ENCODE assay signal across 9 cellular contexts in genomic region chr16:27374231-27374793, GRCh38. TPM values are rescaled to one million over a fixed set of nuclear protein-coding genes. Genes with fewer than 3 reads are reported as not detected.
DNase-seq lines count a peak whose midpoint lies in the region; ATAC-seq, FAIRE-seq and TF ChIP-seq lines count a peak whose summit lies in the region.
"Had no signal": no experiment of that assay in that cellular context is flagged by ENCODE, and none has a peak within 500 bp of the region (broad histone marks: within the 10 kb centered on the region; RNA-seq: fewer than 3 reads in every experiment).

No MANE protein-coding gene starts in this region.

- ATAC-seq in HG03442 (IDR thresholded peaks at IDR 0.05; ENCODE audit: unreplicated experiment), result peak; percentile 23
- no peak for ATAC-seq in HG02852 (IDR thresholded peaks at IDR 0.05; ENCODE audit: unreplicated experiment)

- no peak overlapping the region for H3K27ac Mint-ChIP-seq in CD4-positive, alpha-beta memory T cell
- H3K27ac Mint-ChIP-seq: dendritic cell treated with granulocyte-macrophage colony-stimulating factor and Interleukin-4, amounts not matched to agents 40 ng/mL and 50 ng/mL, for 4 days had no signal

- H3K4me1 Mint-ChIP-seq in CD4-positive, alpha-beta memory T cell, result peaks cover 21 to 38% (median 32%) of the 10 kb centered on the region in 4 donors

- no peak for DNase-seq in CD4-positive, alpha-beta memory T cell
- DNase-seq in germinal center (ENCODE audit: low spot score), result peak; percentile 53
- DNase-seq in kidney tubule cell (ENCODE audit: low spot score), result no peak
- no peak for DNase-seq in NCI-H1694 treated with DMSO at 0.1 percent for 48 hours (lab: John Stamatoyannopoulos, UW)
- DNase-seq in GM12892 (ENCODE audit: insufficient read length), result no peak

- H3K9me3 Mint-ChIP-seq in CD4-positive, alpha-beta memory T cell, result peaks cover 0 to 3% (median 0%) of the 10 kb centered on the region in 8 donors

- no peaks in the 10 kb centered on the region for H3K27me3 Mint-ChIP-seq in CD4-positive, alpha-beta memory T cell
- H3K27me3 Mint-ChIP-seq: dendritic cell treated with granulocyte-macrophage colony-stimulating factor and Interleukin-4, amounts not matched to agents 40 ng/mL and 50 ng/mL, for 4 days had no signal

- POLR2A ChIA-PET in CD4-positive, alpha-beta memory T cell (lab: Charles Lee; ENCODE audit: partially characterized antibody), result interaction anchor here (0.6 to 6.0 kb wide), 4 partner anchors 28 to 204 kb away, joined by 3 to 31 read pairs (median 4); partner anchors contain the start of gene IL21R

- H3K4me3 ChIP-seq in CD4-positive, alpha-beta memory T cell (ENCODE audit: low read length in 2 of 2), result no peak overlapping the region

- no peak overlapping the region for H3K4me3 Mint-ChIP-seq in CD4-positive, alpha-beta memory T cell
- H3K4me3 Mint-ChIP-seq: dendritic cell treated with granulocyte-macrophage colony-stimulating factor and Interleukin-4, amounts not matched to agents 40 ng/mL and 50 ng/mL, for 4 days had no signal

- H3K36me3 Mint-ChIP-seq in CD4-positive, alpha-beta memory T cell, result no peaks in the 10 kb centered on the region

- H3K27me3 ChIP-seq in CD4-positive, alpha-beta memory T cell (ENCODE audit: insufficient read depth, low read length), result no peaks in the 10 kb centered on the region

- H3K36me3 ChIP-seq in CD4-positive, alpha-beta memory T cell (ENCODE audit: insufficient read depth, low read length), result no peaks in the 10 kb centered on the region

- peaks cover 68% of the 10 kb centered on the region for H3K4me1 ChIP-seq in CD4-positive, alpha-beta memory T cell (ENCODE audit: insufficient read depth, low read length)

- no peak for FAIRE-seq in GM12892 (lab: Jason Lieb, UNC)

- H3K27ac ChIP-seq in CD4-positive, alpha-beta memory T cell (ENCODE audit: low read depth, low read length), result peak overlapping the region; percentile 14

- TF ChIP-seq POLR2A in GM19099 (IDR thresholded peaks at IDR 0.05; ENCODE audit: extremely low read depth, insufficient read length, low read depth) (peak; percentile 14), GM12892 (IDR thresholded peaks at IDR 0.05; ENCODE audit: low read depth, low read length) (no peak)

- intact Hi-C loops in CD4-positive, alpha-beta memory T cell (cut with micrococcal nuclease), result no loop called here

- H3K9me3 ChIP-seq in CD4-positive, alpha-beta memory T cell (ENCODE audit: control insufficient read depth in 1 of 2, low read length in 2 of 2), result no peaks in the 10 kb centered on the region

- CTCF ChIA-PET in CD4-positive, alpha-beta memory T cell (lab: Charles Lee; ENCODE audit: partially characterized antibody), result interaction anchor here (0.7 to 4.9 kb wide), 8 partner anchors 13 to 204 kb away, joined by 3 to 20 read pairs (median 6); no protein-coding TSS in a partner anchor

RNA-seq across cellular contexts. Expression of gene IL21R, which starts 27.7 kb away (rescaled TPM):
- total RNA-seq in CD4-positive, alpha-beta memory T cell, result 10 to 100 TPM; 28.3 to 29.1 TPM
- 10 to 100 TPM; 18.4 to 28.3 TPM for polyA plus RNA-seq in CD4-positive, alpha-beta memory T cell
- 31.5 TPM for polyA plus RNA-seq in GM12892 (2012; ENCODE audit: missing spikeins)
